ENCODE assay signal across 28 cellular contexts in the genomic region with DNA sequence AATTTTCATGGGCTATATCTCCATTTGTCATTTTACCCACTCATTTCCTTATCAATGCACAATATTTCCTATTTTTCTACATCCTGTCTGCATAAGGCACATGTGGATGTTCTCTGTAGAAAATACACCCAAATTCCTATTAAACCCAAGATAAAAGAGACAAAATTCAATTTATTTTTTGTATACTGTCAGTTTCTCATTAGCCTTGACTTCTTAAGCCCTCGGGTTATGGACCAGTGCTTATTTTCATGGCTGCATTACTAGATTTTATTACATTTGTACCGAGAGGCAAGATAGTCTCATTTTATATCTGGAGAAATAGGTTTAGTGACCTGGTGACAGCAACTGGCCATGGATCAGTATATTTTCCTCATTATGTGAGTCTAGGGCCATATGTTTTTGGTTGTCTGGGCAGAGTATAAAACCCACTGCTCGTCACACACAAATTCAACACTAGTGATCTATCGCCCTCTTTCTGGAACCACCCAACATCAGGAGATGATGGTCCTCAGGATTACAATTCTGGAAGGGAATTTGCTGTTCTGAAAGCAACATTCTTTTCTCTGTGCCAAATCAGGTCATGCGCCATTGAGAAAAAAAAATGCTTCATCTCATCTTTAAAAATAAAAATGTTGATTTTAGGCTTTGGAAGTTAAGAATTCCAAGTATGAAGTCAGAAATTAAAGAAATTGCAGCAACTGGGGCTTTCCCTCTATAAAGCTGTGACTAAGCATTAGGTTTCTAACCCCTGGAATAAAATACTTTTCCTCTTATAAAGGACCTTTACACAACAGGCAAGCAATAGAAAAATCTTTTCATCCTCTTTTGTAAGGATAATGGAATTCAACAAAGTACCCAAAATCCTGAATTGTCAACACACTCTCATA.
DNase-seq lines count a peak whose midpoint lies in the region; ATAC-seq and TF ChIP-seq lines count a peak whose summit lies in the region.
"Had no signal": no experiment of that assay in that cellular context is flagged by ENCODE, and none has a peak within 500 bp of the region (broad histone marks: within the 10 kb centered on the region; RNA-seq: fewer than 3 reads in every experiment).

No MANE protein-coding gene starts in this region.

- H3K27me3 ChIP-seq in BLaER1 = no peaks in the 10 kb centered on the region
- peaks cover 83% of the 10 kb centered on the region for H3K27me3 ChIP-seq in endodermal cell (ENCODE audit: control insufficient read depth, insufficient read depth, low read length, poor library complexity, severe bottlenecking)
- H3K27me3 ChIP-seq: body of pancreas, colonic mucosa, gastrocnemius medialis, pancreas, right lobe of liver, transverse colon had no signal

- H3K4me1 ChIP-seq in BLaER1 (peaks cover 36% of the 10 kb centered on the region), endodermal cell (ENCODE audit: control insufficient read depth, insufficient read depth, low read length) (peaks cover 6% of the 10 kb centered on the region)
- H3K4me1 ChIP-seq: body of pancreas, colonic mucosa, gastrocnemius medialis, pancreas, right lobe of liver, transverse colon had no signal

- H3K9ac ChIP-seq in BLaER1 (no peak overlapping the region), endodermal cell (ENCODE audit: extremely low read depth, low read length, poor library complexity, severe bottlenecking) (no peak overlapping the region)

- H3K27ac ChIP-seq in BLaER1 (no peak overlapping the region), endodermal cell (ENCODE audit: low read depth, low read length) (no peak overlapping the region)
- H3K27ac ChIP-seq: body of pancreas, colonic mucosa, gastrocnemius medialis, pancreas, right lobe of liver, transverse colon had no signal

- DNase-seq in LHCN-M2 (ENCODE audit: low read depth) (peak; percentile 14), epithelial cell of esophagus (ENCODE audit: low read depth) (peak; percentile 4), omental fat pad (ENCODE audit: low spot score) (no peak), Kasumi-1 (lab: John Stamatoyannopoulos, UW) (no peak), endodermal cell (no peak)
- no peak for DNase-seq in stimulated activated CD8-positive, alpha-beta memory T cell treated with anti-CD3 and anti-CD28 coated beads, Interleukin-4, amount 100 ng/mL, for 48 hours
- DNase-seq: ACHN; activated CD4-positive, CD25-positive, alpha-beta regulatory T cell treated with anti-CD3 and anti-CD28 coated beads, Interleukin-2, amount 50 U/mL, for 72 hours; activated T-cell treated with anti-CD3 and anti-CD28 coated beads, Interleukin-2, amount 50 U/mL, for 72 hours; body of pancreas; CD8-positive, alpha-beta memory T cell; colonic mucosa; DND-41; gastrocnemius medialis; left colon; NCI-H1694 treated with DMSO at 0.1 percent for 48 hours; NCI-H2227 treated with DMSO at 0.1 percent for 48 hours; NCI-H748 treated with DMSO at 0.1 percent for 48 hours; pancreas; right lobe of liver; Right ventricle myocardium superior; stimulated activated naive B cell treated with anti-CD40 and anti-IgM and Interleukin-4, amounts not matched to agents 10 μg/mL and 1 μg/mL and 100 μg/mL, for 72 hours; transverse colon had no signal

- WGBS in endodermal cell (ENCODE audit: insufficient coverage in 1 of 2, insufficient read length in 1 of 2), 2 experiments = 84 to 100% methylated on average over 1 to 5 of the region's 5 CpGs

- TF ChIP-seq CTCF in epithelial cell of esophagus (IDR thresholded peaks at IDR 0.05; ENCODE audit: insufficient read depth, low read depth, low read length, missing control alignments) (no peak), omental fat pad (IDR thresholded peaks at IDR 0.05) (no peak), endodermal cell (conservative IDR thresholded peaks at IDR 0.05) (no peak)

- H3K36me3 ChIP-seq in BLaER1 (no peaks in the 10 kb centered on the region), endodermal cell (ENCODE audit: control insufficient read depth, insufficient read depth, low read length) (no peaks in the 10 kb centered on the region)
- H3K36me3 ChIP-seq: colonic mucosa, gastrocnemius medialis, pancreas, right lobe of liver, transverse colon had no signal

- H3K4me1 Mint-ChIP-seq in endodermal cell = peaks cover 11% of the 10 kb centered on the region
- H3K4me1 Mint-ChIP-seq: activated naive CD4-positive, alpha-beta T cell treated with anti-CD3 and anti-CD28 coated beads, Interleukin-2, amount 50 U/mL, for 24 hours; CD8-positive, alpha-beta memory T cell; mesothelial cell of epicardium had no signal

- no peak overlapping the region for H3K4me3 ChIP-seq in BLaER1
- H3K4me3 ChIP-seq in epithelial cell of esophagus (ENCODE audit: low read length) = no peak overlapping the region
- no peak overlapping the region for H3K4me3 ChIP-seq in endodermal cell (ENCODE audit: low read length)
- H3K4me3 ChIP-seq: body of pancreas, colonic mucosa, gastrocnemius medialis, pancreas, right lobe of liver, transverse colon had no signal

- H3K9me3 ChIP-seq in BLaER1 (no peaks in the 10 kb centered on the region), endodermal cell (ENCODE audit: control insufficient read depth, low read length) (no peaks in the 10 kb centered on the region)
- H3K9me3 ChIP-seq: body of pancreas, colonic mucosa, gastrocnemius medialis, pancreas, right lobe of liver, transverse colon had no signal

- peak; percentile 81 for ATAC-seq in omental fat pad (ENCODE audit: low FRiP score)
- no peak for ATAC-seq in GM19455 (IDR thresholded peaks at IDR 0.05; ENCODE audit: unreplicated experiment)
- ATAC-seq: activated T-cell treated with anti-CD3 and anti-CD28 coated beads, Interleukin-2, amount 50 U/mL, for 72 hours; body of pancreas; gastrocnemius medialis; left colon; natural killer cell treated with Interleukin-12 subunit alpha and Interleukin-12 subunit beta and Interleukin-15 and Interleukin-18, amount 100 ng/mL, for 72 hours; pancreas; right lobe of liver; stimulated activated naive B cell treated with anti-CD40 and anti-IgM and Interleukin-4, amounts not matched to agents 10 μg/mL and 1 μg/mL and 100 μg/mL, for 72 hours had no signal

- H3K4me2 ChIP-seq in BLaER1 = peak overlapping the region; percentile 59

- no peaks in the 10 kb centered on the region for H4K20me1 ChIP-seq in BLaER1

- no peak overlapping the region for H3K4me3 Mint-ChIP-seq in endodermal cell
- H3K4me3 Mint-ChIP-seq: activated naive CD4-positive, alpha-beta T cell treated with anti-CD3 and anti-CD28 coated beads, Interleukin-2, amount 50 U/mL, for 24 hours; activated T-cell treated with anti-CD3 and anti-CD28 coated beads, Interleukin-2, amount 50 U/mL, for 72 hours; CD8-positive, alpha-beta memory T cell; mesothelial cell of epicardium; natural killer cell treated with Interleukin-12 subunit alpha and Interleukin-12 subunit beta and Interleukin-15 and Interleukin-18, amount 100 ng/mL, for 72 hours; stimulated activated naive B cell treated with anti-CD40 and anti-IgM and Interleukin-4, amounts not matched to agents 10 μg/mL and 1 μg/mL and 100 μg/mL, for 72 hours had no signal

- H3K36me3 Mint-ChIP-seq in endodermal cell (ENCODE audit: low read depth) = no peaks in the 10 kb centered on the region
- H3K36me3 Mint-ChIP-seq: activated naive CD4-positive, alpha-beta T cell treated with anti-CD3 and anti-CD28 coated beads, Interleukin-2, amount 50 U/mL, for 24 hours; CD8-positive, alpha-beta memory T cell; mesothelial cell of epicardium; natural killer cell treated with Interleukin-12 subunit alpha and Interleukin-12 subunit beta and Interleukin-15 and Interleukin-18, amount 100 ng/mL, for 72 hours; stimulated activated naive B cell treated with anti-CD40 and anti-IgM and Interleukin-4, amounts not matched to agents 10 μg/mL and 1 μg/mL and 100 μg/mL, for 72 hours had no signal

- H3K27me3 Mint-ChIP-seq in endodermal cell (ENCODE audit: insufficient read depth) = peaks cover 65% of the 10 kb centered on the region
- H3K27me3 Mint-ChIP-seq: CD8-positive, alpha-beta memory T cell; natural killer cell treated with Interleukin-12 subunit alpha and Interleukin-12 subunit beta and Interleukin-15 and Interleukin-18, amount 100 ng/mL, for 72 hours had no signal

- no peak overlapping the region for H3K27ac Mint-ChIP-seq in endodermal cell
- H3K27ac Mint-ChIP-seq: activated naive CD4-positive, alpha-beta T cell treated with anti-CD3 and anti-CD28 coated beads, Interleukin-2, amount 50 U/mL, for 24 hours; activated T-cell treated with anti-CD3 and anti-CD28 coated beads, Interleukin-2, amount 50 U/mL, for 72 hours; CD8-positive, alpha-beta memory T cell; mesothelial cell of epicardium; natural killer cell treated with Interleukin-12 subunit alpha and Interleukin-12 subunit beta and Interleukin-15 and Interleukin-18, amount 100 ng/mL, for 72 hours; stimulated activated naive B cell treated with anti-CD40 and anti-IgM and Interleukin-4, amounts not matched to agents 10 μg/mL and 1 μg/mL and 100 μg/mL, for 72 hours had no signal

- H3K9me3 Mint-ChIP-seq in endodermal cell = no peaks in the 10 kb centered on the region
- H3K9me3 Mint-ChIP-seq: mesothelial cell of epicardium; stimulated activated naive B cell treated with anti-CD40 and anti-IgM and Interleukin-4, amounts not matched to agents 10 μg/mL and 1 μg/mL and 100 μg/mL, for 72 hours had no signal

Comparison
In these comparisons a context has a peak if more than half of its experiments do, and no peak if none do; other contexts are left out.
1. DNase-seq: peak in LHCN-M2 (single experiment) and epithelial cell of esophagus (single experiment); none in omental fat pad (single experiment), Kasumi-1 (0 of 2), stimulated activated CD8-positive, alpha-beta memory T cell treated with anti-CD3 and anti-CD28 coated beads, Interleukin-4, amount 100 ng/mL, for 48 hours (single experiment) and endodermal cell (single experiment).